8 cellular contexts compared by ENCODE assay signal in the genomic region with DNA sequence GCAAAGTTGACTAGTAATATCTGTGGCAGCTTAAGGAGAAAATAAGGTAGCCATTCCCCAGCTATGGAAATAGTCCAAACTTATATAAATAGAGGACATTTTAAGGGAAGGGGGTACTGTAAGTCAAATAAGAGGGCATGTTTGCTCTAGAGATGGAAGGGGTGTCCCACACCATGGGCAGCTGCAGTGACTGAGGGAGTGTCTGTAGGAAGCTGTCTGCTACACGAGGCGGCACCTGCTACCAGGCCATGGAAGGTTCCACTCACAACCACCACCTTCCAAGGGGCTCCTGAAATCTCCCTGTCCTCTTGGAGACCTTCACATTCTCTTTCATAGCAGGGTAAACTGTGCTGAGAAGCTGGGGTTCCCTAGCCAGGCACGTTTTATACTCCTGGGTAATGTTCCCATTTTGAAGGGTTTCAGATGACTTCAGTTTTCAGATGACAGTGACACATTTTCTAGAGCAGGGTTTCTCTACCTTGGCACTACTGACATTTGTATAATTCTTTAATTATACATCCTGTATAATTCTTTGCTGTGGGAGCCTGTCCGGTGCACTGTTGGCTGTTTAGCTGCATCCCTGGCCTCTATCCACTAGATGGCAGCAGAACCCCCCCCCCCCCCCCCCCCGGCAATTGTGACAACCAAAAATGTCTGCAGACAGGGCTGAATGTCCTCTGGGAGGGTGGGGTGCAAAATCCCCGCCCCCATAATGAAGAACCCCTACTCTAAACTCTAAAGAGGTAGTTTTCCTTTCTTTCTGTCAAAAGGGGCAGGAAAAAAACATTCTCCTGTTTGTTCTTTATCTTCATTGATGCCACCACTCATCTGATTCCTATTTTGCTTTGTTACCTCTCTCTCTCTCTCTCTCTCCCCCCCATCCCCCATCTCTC. TPM values are rescaled to one million over a fixed set of nuclear protein-coding genes. Genes with fewer than 3 reads are reported as not detected.
DNase-seq lines count a peak whose midpoint lies in the region; ATAC-seq and TF ChIP-seq lines count a peak whose summit lies in the region.

No MANE protein-coding gene starts in this region.

- H3K4me3 ChIP-seq in adipocyte (ENCODE audit: low read length) (no peak overlapping the region), thoracic aorta (no peak overlapping the region)

- peaks cover 0 to 2% (median 2%) of the 10 kb centered on the region in 3 donors for H3K27me3 Mint-ChIP-seq in immature natural killer cell (ENCODE audit: low read depth in 3 of 3)

- H3K27ac ChIP-seq in thoracic aorta = no peak overlapping the region

- H3K27me3 ChIP-seq in adipocyte (replicated peaks; ENCODE audit: control insufficient read depth, insufficient read depth, low read length) (no peaks in the 10 kb centered on the region), thoracic aorta (replicated peaks; ENCODE audit: insufficient read depth) (no peaks in the 10 kb centered on the region)

- ATAC-seq in thoracic aorta (ENCODE audit: insufficient number of reproducible peaks, low FRiP score, low read depth) = no peak
- no peak for ATAC-seq in HG03432 (IDR thresholded peaks at IDR 0.05; ENCODE audit: unreplicated experiment)
- ATAC-seq in GM18873 (IDR thresholded peaks at IDR 0.05; ENCODE audit: low FRiP score, unreplicated experiment) = no peak

- H3K4me1 ChIP-seq in adipocyte (ENCODE audit: control insufficient read depth, insufficient read depth, low read length) (peaks cover 13% of the 10 kb centered on the region), thoracic aorta (ENCODE audit: control insufficient read depth in 1 of 2, low read depth in 2 of 2) (peaks cover 7 to 15% of the 10 kb centered on the region in 2 donors)

- no peaks in the 10 kb centered on the region for H3K9me3 ChIP-seq in adipocyte (ENCODE audit: control insufficient read depth, low read length)
- no peaks in the 10 kb centered on the region for H3K9me3 ChIP-seq in thoracic aorta

- DNase-seq in SIG-M5 treated with dmso at 0.1 percent for 504 hours (lab: John Stamatoyannopoulos, UW; ENCODE audit: unreplicated experiment) (peak; percentile 13), SIG-M5 (lab: John Stamatoyannopoulos, UW) (no peak), M059J (ENCODE audit: low read depth) (peak; percentile 13), adipocyte (ENCODE audit: low read depth) (peak; percentile 47), immature natural killer cell (peak; percentile 5 to 15 (median 11)), thoracic aorta (ENCODE audit: low spot score) (no peak)

- H3K9ac ChIP-seq in adipocyte (ENCODE audit: low read length) = no peak overlapping the region

- no peaks in the 10 kb centered on the region for H3K9me3 Mint-ChIP-seq in immature natural killer cell

- no peaks in the 10 kb centered on the region for H3K4me1 Mint-ChIP-seq in immature natural killer cell

- H3K36me3 Mint-ChIP-seq in immature natural killer cell = no peaks in the 10 kb centered on the region

- H3K27ac Mint-ChIP-seq in immature natural killer cell = peak overlapping the region in 1 of 6 donors; percentile 50

- peak; percentile 43 for TF ChIP-seq CTCF in thoracic aorta (IDR thresholded peaks at IDR 0.05)

- H3K4me3 Mint-ChIP-seq in immature natural killer cell = no peak overlapping the region

- no peaks in the 10 kb centered on the region for H3K36me3 ChIP-seq in adipocyte (ENCODE audit: control insufficient read depth, insufficient read depth, low read length, severe bottlenecking)
- no peaks in the 10 kb centered on the region for H3K36me3 ChIP-seq in thoracic aorta

RNA-seq across cellular contexts. Expression of gene SMCO2, which starts 11.6 kb away (rescaled TPM):
- total RNA-seq in M059J (2014; rRNA removed; shearing (Covaris generic)) = 1.6 TPM in 1 of 2 replicates, not detected in the other
- not detected for polyA plus RNA-seq in immature natural killer cell
- total RNA-seq in thoracic aorta = not detected

Comparison
In these comparisons a context has a peak if more than half of its experiments do, and no peak if none do; other contexts are left out.
1. DNase-seq: peak in SIG-M5 treated with dmso at 0.1 percent for 504 hours (single experiment), M059J (single experiment), adipocyte (single experiment) and immature natural killer cell (3 of 3); none in SIG-M5 (single experiment) and thoracic aorta (single experiment).